Comparison of ENCODE assay signal across 15 cellular contexts in the genomic region with DNA sequence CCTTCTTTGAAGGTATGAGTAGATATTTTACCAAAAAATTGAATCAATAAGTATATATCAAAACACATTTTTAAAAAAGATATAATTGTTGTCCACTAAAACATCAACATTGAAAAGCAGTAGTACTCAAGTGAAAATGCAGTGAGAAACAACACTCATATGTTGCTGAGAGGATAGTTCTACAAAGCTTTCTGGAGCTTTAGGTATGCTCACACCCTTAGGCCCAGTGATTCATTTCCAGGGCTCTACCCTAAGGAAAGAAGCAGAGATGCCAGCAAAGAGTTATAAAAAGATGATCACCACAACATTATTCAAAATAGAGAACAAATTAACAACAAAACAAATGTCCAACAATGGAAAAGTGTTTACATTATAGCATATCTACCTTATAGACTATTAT.
DNase-seq lines count a peak whose midpoint lies in the region; ATAC-seq and TF ChIP-seq lines count a peak whose summit lies in the region.
"Had no signal": no experiment of that assay in that cellular context is flagged by ENCODE, and none has a peak within 500 bp of the region (broad histone marks: within the 10 kb centered on the region; RNA-seq: fewer than 3 reads in every experiment).

No MANE protein-coding gene starts in this region.

- H3K4me2 ChIP-seq in GM23248 (ENCODE audit: unreplicated experiment) = no peak overlapping the region

- H2AFZ ChIP-seq in GM23248 = no peak overlapping the region

- intact Hi-C loops in right lobe of liver (cut with DNase I) (no loop called here), Right ventricle myocardium inferior (cut with DNase I) (no loop called here)

- no peak overlapping the region for H3K9ac ChIP-seq in GM23248

- no peaks in the 10 kb centered on the region for H3F3A ChIP-seq in GM23248 (ENCODE audit: insufficient read depth)

- no peak for TF ChIP-seq CTCF in AG04449 (IDR thresholded peaks at IDR 0.05; ENCODE audit: insufficient read depth, low read length, missing control alignments)
- TF ChIP-seq CTCF in RWPE1 (conservative IDR thresholded peaks at IDR 0.05; ENCODE audit: low read depth) = no peak
- no peak for TF ChIP-seq CTCF in fibroblast of villous mesenchyme (IDR thresholded peaks at IDR 0.05; ENCODE audit: insufficient read depth, low read depth, low read length)
- TF ChIP-seq CTCF in right lobe of liver (IDR thresholded peaks at IDR 0.05) = no peak

- POLR2A ChIA-PET in AG04449 (lab: Yijun Ruan, JAX) = no interaction called here
- POLR2A ChIA-PET in RWPE1 (lab: Yijun Ruan, JAX; ENCODE audit: low non-redundant PET) = no interaction called here

- H3K9me2 ChIP-seq in GM23248 (ENCODE audit: insufficient read depth) = no peaks in the 10 kb centered on the region

- H4K20me1 ChIP-seq in GM23248 (ENCODE audit: insufficient read depth) = no peaks in the 10 kb centered on the region

- no peaks in the 10 kb centered on the region for H3K9me3 ChIP-seq in GM23248 (ENCODE audit: low read depth)
- H3K9me3 ChIP-seq in right lobe of liver = no peaks in the 10 kb centered on the region

- H3K4me3 ChIP-seq in AG04449 (ENCODE audit: low read depth, low read length) (no peak overlapping the region), GM23248 (no peak overlapping the region), fibroblast of villous mesenchyme (ENCODE audit: low read depth, low read length) (no peak overlapping the region), right lobe of liver (no peak overlapping the region)

- in situ Hi-C loops in GM23248 (cut with MboI) = no loop called here

- H3K36me3 ChIP-seq in GM23248 (ENCODE audit: low read depth) (no peaks in the 10 kb centered on the region), right lobe of liver (no peaks in the 10 kb centered on the region)

- no peak overlapping the region for H3K27ac ChIP-seq in GM23248
- H3K27ac ChIP-seq in RWPE1 = no peak overlapping the region
- no peak overlapping the region for H3K27ac ChIP-seq in right lobe of liver
- H3K27ac ChIP-seq: 22Rv1 had no signal

- no peaks in the 10 kb centered on the region for H3K27me3 ChIP-seq in GM23248 (replicated peaks; ENCODE audit: insufficient read depth)
- no peaks in the 10 kb centered on the region for H3K27me3 ChIP-seq in right lobe of liver

- CTCF ChIA-PET in AG04449 (lab: Yijun Ruan, JAX) (interaction anchor here (0.7 to 2.1 kb wide), 3 partner anchors 9 to 105 kb away, joined by 3 to 9 read pairs (median 3); no protein-coding TSS in a partner anchor), RWPE1 (lab: Yijun Ruan, JAX) (no interaction called here)

- no peak for TF ChIP-seq POLR2A in right lobe of liver (IDR thresholded peaks at IDR 0.05)

- H3K4me1 ChIP-seq in GM23248 (ENCODE audit: insufficient read depth) (0 out of 2 replicates have a peak, but pooled peaks cover 8% of the 10 kb centered on the region), right lobe of liver (no peaks in the 10 kb centered on the region)

- DNase-seq in AG04449 (ENCODE audit: low read depth, low spot score) (peak; percentile 10), GM23248 (peak; percentile 60), RWPE1 (ENCODE audit: low spot score) (peak; percentile 13), fibroblast of villous mesenchyme (ENCODE audit: low read depth) (peak; percentile 4), SKM-1 (lab: John Stamatoyannopoulos, UW; ENCODE audit: unreplicated experiment) (no peak), right lobe of liver (no peak), Right ventricle myocardium inferior (ENCODE audit: missing footprints) (no peak)
- DNase-seq in stimulated activated CD4-positive, alpha-beta T cell treated with anti-CD3 and anti-CD28 coated beads, Interleukin-4, amount 100 ng/mL, for 4 hours = no peak
- DNase-seq: C1 segment of cervical spinal cord, DND-41, H9, NCI-H187, NCI-H446, T-cell had no signal

- ATAC-seq in right lobe of liver (no peak), Right ventricle myocardium inferior (no peak)
- ATAC-seq: T-cell had no signal

- H3K79me2 ChIP-seq in GM23248 (ENCODE audit: insufficient read depth) = no peaks in the 10 kb centered on the region

Comparison
In these comparisons a context has a peak if more than half of its experiments do, and no peak if none do; other contexts are left out.
1. DNase-seq: peak in AG04449 (single experiment), GM23248 (single experiment), RWPE1 (single experiment) and fibroblast of villous mesenchyme (single experiment); none in SKM-1 (single experiment), stimulated activated CD4-positive, alpha-beta T cell treated with anti-CD3 and anti-CD28 coated beads, Interleukin-4, amount 100 ng/mL, for 4 hours (0 of 2), right lobe of liver (0 of 3) and Right ventricle myocardium inferior (single experiment).